ENCODE assay signal across 17 cellular contexts in genomic region chr18:1227025-1227424, GRCh38.
"Had no signal": no experiment of that assay in that cellular context is flagged by ENCODE, and none has a peak within 500 bp of the region (broad histone marks: within the 10 kb centered on the region; RNA-seq: fewer than 3 reads in every experiment).

No MANE protein-coding gene starts in this region.

- DNase-seq: effector CD8-positive, alpha-beta T cell; endodermal cell; foreskin fibroblast; heart left ventricle; hippocampal formation; left cardiac atrium; left lung; mesenchymal stem cell; midbrain; naive thymus-derived CD4-positive, alpha-beta T cell; right lobe of liver; small intestine; stimulated activated CD4-positive, alpha-beta T cell treated with anti-CD3 and anti-CD28 coated beads, Interleukin-15, amount 100 ng/mL, for 24 hours; stimulated activated CD4-positive, alpha-beta T cell treated with anti-CD3 and anti-CD28 coated beads, Interleukin-2, amount 100 ng/mL, for 48 hours; stimulated activated naive B cell treated with anti-CD40 and anti-IgM and Interleukin-4, amounts not matched to agents 10 μg/mL and 1 μg/mL and 100 μg/mL, for 72 hours; transverse colon; upper lobe of right lung had no signal
